25 cellular contexts compared by ENCODE assay signal in genomic region chr3:11969986-11970385, GRCh38. TPM values are rescaled to one million over a fixed set of nuclear protein-coding genes. Genes with fewer than 3 reads are reported as not detected.
"Had no signal": no experiment of that assay in that cellular context is flagged by ENCODE, and none has a peak within 500 bp of the region (broad histone marks: within the 10 kb centered on the region; RNA-seq: fewer than 3 reads in every experiment).

No MANE protein-coding gene starts in this region.

- H3K36me3 Mint-ChIP-seq: naive B cell, type B pancreatic cell, WTC11 had no signal

- H3K4me1 ChIP-seq: gastrocnemius medialis, prostate gland, spleen, uterus had no signal

- FAIRE-seq: keratinocyte had no signal

- H3K27me3 ChIP-seq: gastrocnemius medialis, ovary had no signal

- H3K27ac ChIP-seq: gastrocnemius medialis, ovary, prostate gland, spleen, thoracic aorta, uterus had no signal

- ATAC-seq: activated CD8-positive, alpha-beta T cell treated with anti-CD3 and anti-CD28 coated beads for 36 hours; activated naive CD4-positive, alpha-beta T cell treated with anti-CD3 and anti-CD28 coated beads, Interleukin-2, amount 50 U/mL, for 72 hours; activated T-cell treated with anti-CD3 and anti-CD28 coated beads, Interleukin-2, amount 50 U/mL, for 4 hours; activated T-helper 17 cell treated with anti-CD3 and anti-CD28 coated beads, Interleukin-2, amount 50 U/mL, for 72 hours; effector memory CD8-positive, alpha-beta T cell; gastrocnemius medialis; left cardiac atrium; stimulated activated naive CD8-positive, alpha-beta T cell treated with anti-CD3 and anti-CD28 coated beads, Interleukin-15, Interleukin-2, amounts not matched to agents 100 U/mL and 50 U/mL, for 24 hours; T-helper 17 cell; WTC11 had no signal

- H3K36me3 ChIP-seq: gastrocnemius medialis, ovary, prostate gland, spleen, thoracic aorta, uterus had no signal

- H3K4me3 Mint-ChIP-seq: activated CD8-positive, alpha-beta T cell treated with anti-CD3 and anti-CD28 coated beads for 36 hours; activated T-cell treated with anti-CD3 and anti-CD28 coated beads, Interleukin-2, amount 50 U/mL, for 4 hours; activated T-helper 17 cell treated with anti-CD3 and anti-CD28 coated beads, Interleukin-2, amount 50 U/mL, for 72 hours; effector memory CD8-positive, alpha-beta T cell; naive B cell; nephron progenitor cell; T-helper 17 cell; type B pancreatic cell; WTC11 had no signal

- DNase-seq: activated CD4-positive, alpha-beta T cell treated with anti-CD3 and anti-CD28 coated beads, Interleukin-2, amount 50 U/mL, for 1 hour; activated CD8-positive, alpha-beta T cell treated with anti-CD3 and anti-CD28 coated beads for 36 hours; activated T-cell treated with anti-CD3 and anti-CD28 coated beads, Interleukin-2, amount 50 U/mL, for 4 hours; cortex of kidney; effector memory CD8-positive, alpha-beta T cell; erythroblast; gastrocnemius medialis; glutamatergic neuron; left cardiac atrium; mammary epithelial cell; naive B cell; nephron progenitor cell; ovary; spleen; stimulated activated naive CD8-positive, alpha-beta T cell treated with anti-CD3 and anti-CD28 coated beads, Interleukin-15, Interleukin-2, amounts not matched to agents 100 U/mL and 50 U/mL, for 24 hours; T-helper 17 cell; uterus had no signal

- H3K27ac Mint-ChIP-seq: activated CD8-positive, alpha-beta T cell treated with anti-CD3 and anti-CD28 coated beads for 36 hours; activated naive CD4-positive, alpha-beta T cell treated with anti-CD3 and anti-CD28 coated beads, Interleukin-2, amount 50 U/mL, for 72 hours; activated T-helper 17 cell treated with anti-CD3 and anti-CD28 coated beads, Interleukin-2, amount 50 U/mL, for 72 hours; effector memory CD8-positive, alpha-beta T cell; naive B cell; nephron progenitor cell; T-helper 17 cell; type B pancreatic cell; WTC11 had no signal

- H3K9me3 Mint-ChIP-seq: activated CD8-positive, alpha-beta T cell treated with anti-CD3 and anti-CD28 coated beads for 36 hours; activated T-helper 17 cell treated with anti-CD3 and anti-CD28 coated beads, Interleukin-2, amount 50 U/mL, for 72 hours; effector memory CD8-positive, alpha-beta T cell; nephron progenitor cell; type B pancreatic cell had no signal

- H3K4me1 Mint-ChIP-seq: activated T-helper 17 cell treated with anti-CD3 and anti-CD28 coated beads, Interleukin-2, amount 50 U/mL, for 72 hours; naive B cell; T-helper 17 cell had no signal

- H3K9me3 ChIP-seq: gastrocnemius medialis, ovary, prostate gland, thoracic aorta, uterus had no signal

- H3K4me3 ChIP-seq: gastrocnemius medialis, ovary, prostate gland, spleen, thoracic aorta, uterus had no signal

RNA-seq across cellular contexts. Expression of gene SYN2, which starts 34.2 kb away (rescaled TPM):
- total RNA-seq: liver had no signal
- polyA plus RNA-seq: keratinocyte had no signal
